Comparison of ENCODE assay signal across 7 cellular contexts in the genomic region with DNA sequence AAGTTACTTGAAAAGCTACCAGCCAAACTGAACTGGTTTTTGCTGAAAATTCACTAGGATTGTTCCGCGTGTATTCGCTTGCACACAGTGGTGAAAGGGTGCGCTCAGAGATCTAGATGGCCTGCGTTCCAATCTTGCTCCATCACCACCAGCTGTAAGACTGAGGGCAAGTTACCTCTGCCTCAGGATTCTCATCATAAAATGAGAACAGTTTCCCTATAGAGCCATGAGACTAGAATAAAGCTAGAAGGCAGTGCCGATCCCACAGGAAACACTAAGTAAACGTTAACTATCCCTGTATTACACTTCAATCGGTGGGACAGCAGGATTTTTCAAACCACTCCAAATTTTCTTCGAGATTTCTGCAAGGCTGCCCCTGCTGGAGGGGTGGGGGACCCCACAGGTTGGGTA. TPM values are rescaled to one million over a fixed set of nuclear protein-coding genes. Genes with fewer than 3 reads are reported as not detected.
DNase-seq lines count a peak whose midpoint lies in the region; ATAC-seq and TF ChIP-seq lines count a peak whose summit lies in the region.

No MANE protein-coding gene starts in this region.

- H3K27me3 ChIP-seq in GM23338 (ENCODE audit: insufficient read depth) (no peaks in the 10 kb centered on the region), RWPE2 (ENCODE audit: insufficient read depth, poor library complexity, severe bottlenecking) (no peaks in the 10 kb centered on the region)

- H3F3A ChIP-seq in GM23338 (replicated peaks; ENCODE audit: low read depth) = peaks cover 11% of the 10 kb centered on the region; the same call in 1 of the 2 replicates

- H3K9me3 ChIP-seq in RWPE2 (ENCODE audit: severe bottlenecking) = no peaks in the 10 kb centered on the region

- peaks cover 41% of the 10 kb centered on the region for H4K20me1 ChIP-seq in GM23338 (replicated peaks; ENCODE audit: insufficient read depth)

- peaks cover 15% of the 10 kb centered on the region for H3K36me3 Mint-ChIP-seq in GM23338 (ENCODE audit: low read depth)

- H3K4me3 Mint-ChIP-seq in GM23338 = no peak overlapping the region; the same call in none of the 3 replicates

- no peaks in the 10 kb centered on the region for H3K9me2 ChIP-seq in GM23338 (ENCODE audit: insufficient read depth)

- H3K4me1 Mint-ChIP-seq in GM23338 = peaks cover 16% of the 10 kb centered on the region

- peaks cover 18% of the 10 kb centered on the region for H3K4me1 ChIP-seq in GM23338 (ENCODE audit: insufficient read depth)
- H3K4me1 ChIP-seq in RWPE2 (ENCODE audit: insufficient read depth, poor library complexity, severe bottlenecking) = peaks cover 26% of the 10 kb centered on the region

- peak overlapping the region; percentile 73 for H3K27ac ChIP-seq in GM23338 (ENCODE audit: low read depth)
- H3K27ac ChIP-seq in RWPE2 (ENCODE audit: poor library complexity, severe bottlenecking) = peak overlapping the region; percentile 70

- peak overlapping the region; percentile 78 for H3K4me3 ChIP-seq in GM23338
- H3K4me3 ChIP-seq in RWPE2 (ENCODE audit: severe bottlenecking) = peak overlapping the region; percentile 69

- peaks cover 11% of the 10 kb centered on the region for H3K27me3 Mint-ChIP-seq in GM23338 (ENCODE audit: insufficient read depth, low read depth, poor library complexity)

- peak in 1 of 2 experiments; percentile 41; a peak in 1 of 4 replicates for TF ChIP-seq CTCF in GM23338 (conservative IDR thresholded peaks at IDR 0.05; ENCODE audit: low read depth in 2 of 2)
- peak; percentile 24 for TF ChIP-seq CTCF in RWPE2 (IDR thresholded peaks at IDR 0.05; ENCODE audit: poor library complexity, severe bottlenecking)

- H3K79me2 ChIP-seq in GM23338 (replicated peaks; ENCODE audit: insufficient read depth) = peaks cover 51% of the 10 kb centered on the region

- peak; percentile 72 for DNase-seq in GM23338 (ENCODE audit: low spot score)
- DNase-seq in RWPE2 (ENCODE audit: low spot score) = no peak
- DNase-seq in fibroblast of gingiva (ENCODE audit: low read depth) = peak; percentile 37
- peak; percentile 27 for DNase-seq in renal cortical epithelial cell (ENCODE audit: low read depth)
- no peak for DNase-seq in glomerular visceral epithelial cell (ENCODE audit: extremely low spot score)
- DNase-seq in NCI-H446 (lab: John Stamatoyannopoulos, UW) = no peak
- no peak for DNase-seq in pons (ENCODE audit: low spot score)

- H3K4me2 ChIP-seq in GM23338 = peak overlapping the region; percentile 92

- H2AFZ ChIP-seq in GM23338 = no peak overlapping the region

- ATAC-seq in GM23338 (no peak), RWPE2 (ENCODE audit: low read depth) (peak; percentile 0; the same call in 2 of the 3 replicates)

- H3K27ac Mint-ChIP-seq in GM23338 = peak overlapping the region; percentile 89

- no peaks in the 10 kb centered on the region; the same call in 2 of the 3 replicates for H3K9me3 Mint-ChIP-seq in GM23338

- H3K36me3 ChIP-seq in GM23338 (ENCODE audit: insufficient read depth) (0 out of 2 replicates have a peak, but pooled peaks cover 6% of the 10 kb centered on the region), RWPE2 (ENCODE audit: low read depth) (peaks cover 44% of the 10 kb centered on the region)

TF ChIP-seq in GM23338, 12 proteins besides CTCF, POLR2A, EP300 and RAD21 (continues in another document):
- TF ChIP-seq JUNB (IDR thresholded peaks at IDR 0.05; ENCODE audit: unreplicated experiment) (no peak), NANOG (IDR thresholded peaks at IDR 0.05; ENCODE audit: borderline replicate concordance) (no peak), ETS1 (IDR thresholded peaks at IDR 0.05) (no peak), STAT1 (IDR thresholded peaks at IDR 0.05; ENCODE audit: unreplicated experiment) (no peak), EZH2 (IDR thresholded peaks at IDR 0.05; ENCODE audit: low read depth, unreplicated experiment) (no peak), ZNF331 (CRISPR knock-in tag; IDR thresholded peaks at IDR 0.05; ENCODE audit: low read depth) (no peak), POLR2AphosphoS5 (IDR thresholded peaks at IDR 0.05; ENCODE audit: low read depth) (no peak), EZH2phosphoT487 (IDR thresholded peaks at IDR 0.05; ENCODE audit: unreplicated experiment) (no peak), CREB1 (CRISPR knock-in tag; IDR thresholded peaks at IDR 0.05; ENCODE audit: low read depth) (no peak)
- TF ChIP-seq, protein P1, sequence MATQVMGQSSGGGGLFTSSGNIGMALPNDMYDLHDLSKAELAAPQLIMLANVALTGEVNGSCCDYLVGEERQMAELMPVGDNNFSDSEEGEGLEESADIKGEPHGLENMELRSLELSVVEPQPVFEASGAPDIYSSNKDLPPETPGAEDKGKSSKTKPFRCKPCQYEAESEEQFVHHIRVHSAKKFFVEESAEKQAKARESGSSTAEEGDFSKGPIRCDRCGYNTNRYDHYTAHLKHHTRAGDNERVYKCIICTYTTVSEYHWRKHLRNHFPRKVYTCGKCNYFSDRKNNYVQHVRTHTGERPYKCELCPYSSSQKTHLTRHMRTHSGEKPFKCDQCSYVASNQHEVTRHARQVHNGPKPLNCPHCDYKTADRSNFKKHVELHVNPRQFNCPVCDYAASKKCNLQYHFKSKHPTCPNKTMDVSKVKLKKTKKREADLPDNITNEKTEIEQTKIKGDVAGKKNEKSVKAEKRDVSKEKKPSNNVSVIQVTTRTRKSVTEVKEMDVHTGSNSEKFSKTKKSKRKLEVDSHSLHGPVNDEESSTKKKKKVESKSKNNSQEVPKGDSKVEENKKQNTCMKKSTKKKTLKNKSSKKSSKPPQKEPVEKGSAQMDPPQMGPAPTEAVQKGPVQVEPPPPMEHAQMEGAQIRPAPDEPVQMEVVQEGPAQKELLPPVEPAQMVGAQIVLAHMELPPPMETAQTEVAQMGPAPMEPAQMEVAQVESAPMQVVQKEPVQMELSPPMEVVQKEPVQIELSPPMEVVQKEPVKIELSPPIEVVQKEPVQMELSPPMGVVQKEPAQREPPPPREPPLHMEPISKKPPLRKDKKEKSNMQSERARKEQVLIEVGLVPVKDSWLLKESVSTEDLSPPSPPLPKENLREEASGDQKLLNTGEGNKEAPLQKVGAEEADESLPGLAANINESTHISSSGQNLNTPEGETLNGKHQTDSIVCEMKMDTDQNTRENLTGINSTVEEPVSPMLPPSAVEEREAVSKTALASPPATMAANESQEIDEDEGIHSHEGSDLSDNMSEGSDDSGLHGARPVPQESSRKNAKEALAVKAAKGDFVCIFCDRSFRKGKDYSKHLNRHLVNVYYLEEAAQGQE (IDR thresholded peaks at IDR 0.05; ENCODE audit: unreplicated experiment) = no peak

RNA-seq across cellular contexts. Expression of gene AHCY, which starts 0.8 kb away (rescaled TPM):
- 404 and 423 TPM in 2 replicates for total RNA-seq in GM23338 (2014; rRNA removed; shearing (Covaris generic))
- 138 and 150 TPM in 2 replicates for polyA plus RNA-seq in GM23338 (2016; fragmentation: Nextera tagmentation; extraction: Ambion mirVana)
- 111 and 163 TPM in 2 replicates for total RNA-seq in renal cortical epithelial cell

Comparison
In these comparisons a context has a peak if more than half of its experiments do, and no peak if none do; other contexts are left out.
1. DNase-seq: peak in GM23338 (single experiment), fibroblast of gingiva (single experiment) and renal cortical epithelial cell (single experiment); none in RWPE2 (single experiment), glomerular visceral epithelial cell (single experiment), NCI-H446 (0 of 2) and pons (single experiment).